ENCODE assay signal across 12 cellular contexts in the genomic region with DNA sequence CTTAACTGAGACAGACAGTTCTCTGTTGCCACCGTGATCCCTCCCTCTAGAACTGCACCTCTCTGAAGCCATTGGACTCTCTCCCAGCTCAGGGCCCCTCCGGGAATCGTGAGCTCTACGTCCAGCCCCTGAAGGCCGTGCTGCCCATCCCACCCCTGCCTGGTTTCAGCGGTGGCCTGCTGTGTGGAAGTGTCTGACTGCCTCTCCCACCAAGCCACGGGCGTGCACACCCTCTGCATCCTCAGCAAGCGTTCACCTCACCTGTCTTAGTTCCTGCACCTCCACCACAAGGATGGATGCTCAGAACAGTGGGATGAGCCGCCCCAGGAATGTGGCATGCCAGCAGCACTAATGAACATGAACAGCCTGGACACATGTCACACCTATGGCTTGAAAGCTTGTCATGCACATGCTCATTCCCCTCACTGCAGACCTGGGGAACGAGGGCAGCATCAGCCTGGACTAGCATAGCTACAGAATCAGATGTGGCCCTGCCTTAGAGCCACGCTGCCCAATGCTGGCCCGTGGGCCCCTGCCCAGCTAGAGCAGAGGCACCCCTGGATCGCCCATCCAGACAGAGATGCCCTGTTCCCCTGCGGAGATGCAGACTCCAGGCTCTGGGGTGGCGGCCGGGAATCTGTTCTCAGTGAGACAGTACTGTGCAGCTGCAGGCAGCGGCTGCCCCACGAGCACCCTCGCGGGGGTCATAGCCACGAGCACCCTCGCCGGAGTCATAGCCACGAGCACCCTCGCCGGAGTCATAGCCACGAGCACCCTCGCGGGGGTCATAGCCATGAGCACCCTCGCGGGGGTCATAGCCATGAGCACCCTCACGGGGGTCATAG.
"Had no signal": no experiment of that assay in that cellular context is flagged by ENCODE, and none has a peak within 500 bp of the region (broad histone marks: within the 10 kb centered on the region; RNA-seq: fewer than 3 reads in every experiment).

No MANE protein-coding gene starts in this region.

- ATAC-seq: activated naive CD4-positive, alpha-beta T cell treated with anti-CD3 and anti-CD28 coated beads, Interleukin-2, amount 50 U/mL, for 72 hours; natural killer cell had no signal

- H3K4me3 ChIP-seq: lung, transverse colon had no signal

- H3K4me1 ChIP-seq: transverse colon had no signal

- H3K36me3 ChIP-seq: transverse colon had no signal

- DNase-seq: activated CD8-positive, alpha-beta memory T cell treated with anti-CD3 and anti-CD28 coated beads for 24 hours; amniotic stem cell; dermis blood vessel endothelial cell; erythroblast; hippocampal formation; midbrain; natural killer cell; SHP77 treated with DMSO at 0.1 percent for 48 hours; T-helper 9 cell; transverse colon had no signal

- H3K9me3 ChIP-seq: transverse colon had no signal

- H3K27me3 ChIP-seq: transverse colon had no signal
